In the genomic region with DNA sequence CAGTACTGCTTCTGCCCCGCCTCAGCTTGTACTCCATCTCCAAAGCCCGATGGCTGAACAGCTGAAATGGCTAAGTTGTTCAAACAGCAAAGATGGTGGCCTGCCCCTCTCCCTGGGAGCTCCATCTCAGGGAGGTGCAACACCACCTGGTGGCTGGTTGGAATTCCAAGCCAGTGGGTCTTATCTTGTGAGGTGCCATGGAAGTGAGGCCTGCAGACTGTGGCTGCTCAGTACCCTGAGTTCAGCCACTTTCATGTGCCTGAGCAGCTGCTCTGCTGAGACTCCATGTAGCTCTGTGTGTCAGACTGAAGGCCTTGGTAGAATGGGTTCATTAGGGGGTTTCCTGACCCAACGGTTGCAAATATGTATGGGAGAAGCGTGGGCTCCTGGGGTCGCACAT, we compare ENCODE assay signal across 16 cellular contexts.
DNase-seq lines count a peak whose midpoint lies in the region; ATAC-seq and TF ChIP-seq lines count a peak whose summit lies in the region.
"Had no signal": no experiment of that assay in that cellular context is flagged by ENCODE, and none has a peak within 500 bp of the region (broad histone marks: within the 10 kb centered on the region; RNA-seq: fewer than 3 reads in every experiment).

No MANE protein-coding gene starts in this region.

- H3K27ac Mint-ChIP-seq in chondrocyte (ENCODE audit: unreplicated experiment), result no peak overlapping the region
- no peak overlapping the region for H3K27ac Mint-ChIP-seq in stimulated activated memory B cell treated with anti-CD40 and anti-IgM and Interleukin-4, amounts not matched to agents 10 μg/mL and 1 μg/mL and 100 μg/mL, for 72 hours
- no peak overlapping the region for H3K27ac Mint-ChIP-seq in activated CD4-positive, alpha-beta memory T cell treated with anti-CD3 and anti-CD28 coated beads for 36 hours
- H3K27ac Mint-ChIP-seq: IgD-negative memory B cell had no signal

- POLR2A ChIA-PET in A673 (lab: Charles Lee; ENCODE audit: low non-redundant PET), result no interaction called here
- POLR2A ChIA-PET in activated CD4-positive, alpha-beta memory T cell treated with anti-CD3 and anti-CD28 coated beads for 36 hours (lab: Charles Lee), result no interaction called here

- no peaks in the 10 kb centered on the region for H3K9me3 ChIP-seq in A673 (ENCODE audit: low read depth, low read length, poor library complexity, severe bottlenecking)
- no peaks in the 10 kb centered on the region for H3K9me3 ChIP-seq in GM23248 (ENCODE audit: low read depth)
- H3K9me3 ChIP-seq: prostate gland had no signal

- no peaks in the 10 kb centered on the region for H3K79me2 ChIP-seq in GM23248 (ENCODE audit: insufficient read depth)
- H3K79me2 ChIP-seq: hepatocyte had no signal

- no peak overlapping the region for H2AFZ ChIP-seq in GM23248
- H2AFZ ChIP-seq: hepatocyte had no signal

- no peaks in the 10 kb centered on the region for H4K20me1 ChIP-seq in GM23248 (ENCODE audit: insufficient read depth)

- H3K36me3 ChIP-seq in A673 (ENCODE audit: insufficient read depth, low read length, poor library complexity, severe bottlenecking) (no peaks in the 10 kb centered on the region), GM23248 (ENCODE audit: low read depth) (no peaks in the 10 kb centered on the region)
- H3K36me3 ChIP-seq: prostate gland had no signal

- H3K9me2 ChIP-seq in GM23248 (ENCODE audit: insufficient read depth), result no peaks in the 10 kb centered on the region

- H3K9me3 Mint-ChIP-seq in chondrocyte (ENCODE audit: low read depth), result peaks cover 21% of the 10 kb centered on the region
- peaks cover 20% of the 10 kb centered on the region for H3K9me3 Mint-ChIP-seq in stimulated activated memory B cell treated with anti-CD40 and anti-IgM and Interleukin-4, amounts not matched to agents 10 μg/mL and 1 μg/mL and 100 μg/mL, for 72 hours
- H3K9me3 Mint-ChIP-seq in activated CD4-positive, alpha-beta memory T cell treated with anti-CD3 and anti-CD28 coated beads for 36 hours, result peaks cover 23% of the 10 kb centered on the region

- no peaks in the 10 kb centered on the region for H3K27me3 ChIP-seq in A673 (replicated peaks; ENCODE audit: insufficient read depth, low read depth, low read length, poor library complexity)
- H3K27me3 ChIP-seq in GM23248 (replicated peaks; ENCODE audit: insufficient read depth), result no peaks in the 10 kb centered on the region
- H3K27me3 ChIP-seq: hepatocyte had no signal

- intact Hi-C loops in A673 (cut with micrococcal nuclease; ENCODE audit: unreplicated experiment), result no loop called here
- intact Hi-C loops in activated CD4-positive, alpha-beta memory T cell treated with anti-CD3 and anti-CD28 coated beads for 36 hours (cut with micrococcal nuclease), result loop anchor here (5.0 kb wide), 1 partner anchor 66 kb away; a partner anchor contains a TSS

- WGBS in GM23248 (ENCODE audit: low coverage in 1 of 2, low lambda C conversion rate in 2 of 2, missing lambda C conversion rate in 2 of 2), 2 experiments, result 66 to 77% methylated on average over 5 of the region's 5 CpGs

- H3K36me3 Mint-ChIP-seq in chondrocyte (ENCODE audit: low read depth), result peaks cover 8% of the 10 kb centered on the region
- peaks cover 7% of the 10 kb centered on the region for H3K36me3 Mint-ChIP-seq in stimulated activated memory B cell treated with anti-CD40 and anti-IgM and Interleukin-4, amounts not matched to agents 10 μg/mL and 1 μg/mL and 100 μg/mL, for 72 hours
- peaks cover 6% of the 10 kb centered on the region for H3K36me3 Mint-ChIP-seq in activated CD4-positive, alpha-beta memory T cell treated with anti-CD3 and anti-CD28 coated beads for 36 hours
- H3K36me3 Mint-ChIP-seq: IgD-negative memory B cell had no signal

- no peak overlapping the region for H3K4me3 Mint-ChIP-seq in chondrocyte (ENCODE audit: unreplicated experiment)
- no peak overlapping the region for H3K4me3 Mint-ChIP-seq in stimulated activated memory B cell treated with anti-CD40 and anti-IgM and Interleukin-4, amounts not matched to agents 10 μg/mL and 1 μg/mL and 100 μg/mL, for 72 hours
- no peak overlapping the region for H3K4me3 Mint-ChIP-seq in activated CD4-positive, alpha-beta memory T cell treated with anti-CD3 and anti-CD28 coated beads for 36 hours
- H3K4me3 Mint-ChIP-seq: IgD-negative memory B cell had no signal

- CTCF ChIA-PET in A673 (lab: Charles Lee), result no interaction called here
- CTCF ChIA-PET in activated CD4-positive, alpha-beta memory T cell treated with anti-CD3 and anti-CD28 coated beads for 36 hours (lab: Charles Lee), result no interaction called here

- H3K4me1 Mint-ChIP-seq in chondrocyte (ENCODE audit: low read depth), result no peaks in the 10 kb centered on the region
- H3K4me1 Mint-ChIP-seq in stimulated activated memory B cell treated with anti-CD40 and anti-IgM and Interleukin-4, amounts not matched to agents 10 μg/mL and 1 μg/mL and 100 μg/mL, for 72 hours, result no peaks in the 10 kb centered on the region
- H3K4me1 Mint-ChIP-seq in activated CD4-positive, alpha-beta memory T cell treated with anti-CD3 and anti-CD28 coated beads for 36 hours (ENCODE audit: low read depth), result no peaks in the 10 kb centered on the region
- H3K4me1 Mint-ChIP-seq: IgD-negative memory B cell had no signal

- H3K4me2 ChIP-seq in GM23248 (ENCODE audit: unreplicated experiment), result no peak overlapping the region
- H3K4me2 ChIP-seq: hepatocyte had no signal

- no peaks in the 10 kb centered on the region for H3K27me3 Mint-ChIP-seq in chondrocyte (ENCODE audit: low read depth)
- H3K27me3 Mint-ChIP-seq in stimulated activated memory B cell treated with anti-CD40 and anti-IgM and Interleukin-4, amounts not matched to agents 10 μg/mL and 1 μg/mL and 100 μg/mL, for 72 hours, result no peaks in the 10 kb centered on the region
- H3K27me3 Mint-ChIP-seq in activated CD4-positive, alpha-beta memory T cell treated with anti-CD3 and anti-CD28 coated beads for 36 hours, result no peaks in the 10 kb centered on the region
- H3K27me3 Mint-ChIP-seq: IgD-negative memory B cell had no signal

- no TSS peak for BruUV-seq in A673 (replicated peaks; lab: Mats Ljungman, UMichigan)

- TF ChIP-seq CTCF in A673 (conservative IDR thresholded peaks at IDR 0.05; ENCODE audit: low read depth, low read length) (peak; percentile 28; the same call in 1 of the 2 replicates), chondrocyte (IDR thresholded peaks at IDR 0.05) (peak; percentile 8)

- in situ Hi-C loops in GM23248 (cut with MboI), result no loop called here

- DNase-seq in A673 (ENCODE audit: low spot score), result peak; percentile 9
- peak; percentile 10 for DNase-seq in ELR (ENCODE audit: low read depth)
- peak; percentile 9 for DNase-seq in LHCN-M2 (ENCODE audit: low read depth)
- no peak for DNase-seq in chondrocyte (ENCODE audit: low spot score)
- DNase-seq in activated CD4-positive, alpha-beta memory T cell treated with anti-CD3 and anti-CD28 coated beads for 36 hours, result no peak
- DNase-seq in GM23248, result no peak
- DNase-seq: DMS53, left cardiac atrium, NCI-H1930, T1000 had no signal

- H3F3A ChIP-seq in GM23248 (ENCODE audit: insufficient read depth), result no peaks in the 10 kb centered on the region

- H3K27ac ChIP-seq in A673 (ENCODE audit: low read depth, low read length, poor library complexity, severe bottlenecking), result no peak overlapping the region
- no peak overlapping the region for H3K27ac ChIP-seq in GM23248
- H3K27ac ChIP-seq: hepatocyte, prostate gland had no signal

- H3K9ac ChIP-seq in GM23248, result no peak overlapping the region

- no peak overlapping the region for H3K4me3 ChIP-seq in A673 (ENCODE audit: low read depth, low read length, poor library complexity, severe bottlenecking)
- no peak overlapping the region for H3K4me3 ChIP-seq in GM23248
- H3K4me3 ChIP-seq: hepatocyte, prostate gland had no signal

- no peak for ATAC-seq in stimulated activated memory B cell treated with anti-CD40 and anti-IgM and Interleukin-4, amounts not matched to agents 10 μg/mL and 1 μg/mL and 100 μg/mL, for 72 hours
- ATAC-seq in HG02763 (IDR thresholded peaks at IDR 0.05; ENCODE audit: unreplicated experiment), result no peak
- ATAC-seq: left cardiac atrium, Right ventricle myocardium inferior had no signal

- H3K4me1 ChIP-seq in A673 (ENCODE audit: insufficient read depth, low read length, poor library complexity, severe bottlenecking) (no peaks in the 10 kb centered on the region), GM23248 (ENCODE audit: insufficient read depth) (no peaks in the 10 kb centered on the region)
- H3K4me1 ChIP-seq: prostate gland had no signal

Comparison
In these comparisons a context has a peak if more than half of its experiments do, and no peak if none do; other contexts are left out.
1. DNase-seq: peak in A673 (single experiment), ELR (single experiment) and LHCN-M2 (single experiment); none in chondrocyte (single experiment), activated CD4-positive, alpha-beta memory T cell treated with anti-CD3 and anti-CD28 coated beads for 36 hours (single experiment) and GM23248 (single experiment).